Comparison of ENCODE assay signal across 8 cellular contexts in the genomic region with DNA sequence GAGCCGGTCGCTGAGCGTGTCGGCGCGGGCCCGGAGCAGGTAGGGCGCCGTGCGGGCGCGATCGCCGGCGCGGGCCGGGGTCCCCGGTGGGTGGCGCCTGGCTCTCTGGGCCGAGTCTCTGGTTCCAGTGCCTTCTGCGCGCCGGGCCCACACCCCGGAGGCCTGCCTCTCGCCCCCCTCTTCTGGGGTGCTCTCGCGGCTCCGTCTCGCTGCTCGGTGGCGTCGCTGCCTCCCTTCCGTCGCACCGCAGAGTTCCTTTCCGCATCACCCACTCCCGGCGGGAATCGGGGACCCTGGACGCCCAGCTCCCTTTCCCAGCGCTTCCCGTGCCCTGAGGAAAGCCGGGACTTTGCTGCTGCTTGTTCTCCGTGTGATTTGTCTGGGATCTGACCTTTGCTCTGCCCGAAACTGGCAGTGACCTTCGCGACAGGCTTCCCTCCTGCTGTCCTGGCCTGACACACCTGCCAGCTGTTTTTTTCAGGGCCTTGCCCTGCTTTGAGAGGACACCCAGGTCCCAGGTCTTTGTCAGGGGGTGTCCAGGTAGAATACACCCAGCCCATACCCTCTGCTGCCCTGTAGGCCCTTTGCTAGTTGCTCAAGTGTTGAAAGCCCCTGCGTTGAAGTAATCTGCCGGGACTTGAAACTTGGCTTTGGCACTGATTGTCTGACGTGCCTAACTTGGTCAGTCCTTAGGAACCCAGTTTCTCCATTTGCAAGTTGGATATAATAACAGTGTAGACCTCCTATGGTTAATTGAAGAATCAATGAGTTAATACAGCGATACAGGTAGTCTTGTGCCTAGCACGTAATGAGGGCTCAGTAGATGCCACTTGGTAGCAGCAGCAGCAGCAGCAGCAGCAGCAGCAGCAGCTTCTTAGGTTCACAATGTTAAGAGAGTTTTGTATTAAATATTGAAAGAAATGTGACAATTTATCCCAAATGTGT. TPM values are rescaled to one million over a fixed set of nuclear protein-coding genes. Genes with fewer than 3 reads are reported as not detected.
DNase-seq lines count a peak whose midpoint lies in the region; ATAC-seq and TF ChIP-seq lines count a peak whose summit lies in the region.

No MANE protein-coding gene starts in this region.

- no peaks in the 10 kb centered on the region for H3K9me2 ChIP-seq in OCI-LY7 (ENCODE audit: insufficient read depth, low read length)

- peak; percentile 42 for ATAC-seq in GM18511 (IDR thresholded peaks at IDR 0.05; ENCODE audit: unreplicated experiment)
- ATAC-seq in HG03064 (IDR thresholded peaks at IDR 0.05; ENCODE audit: low read depth, unreplicated experiment): peak; percentile 32
- peak; percentile 41 to 68 for ATAC-seq in right cardiac atrium

- TF ChIP-seq CTCF in AG04449 (IDR thresholded peaks at IDR 0.05; ENCODE audit: insufficient read depth, low read length, missing control alignments) (no peak), OCI-LY7 (conservative IDR thresholded peaks at IDR 0.05; ENCODE audit: low read length) (peak; percentile 35; the same call in 1 of the 2 replicates)

- no peaks in the 10 kb centered on the region for H3K27me3 ChIP-seq in right cardiac atrium (ENCODE audit: control insufficient read depth, insufficient read depth)

- peaks cover 16% of the 10 kb centered on the region for H4K20me1 ChIP-seq in OCI-LY7 (ENCODE audit: insufficient read depth, low read length)

- H3K4me1 ChIP-seq in OCI-LY7 (ENCODE audit: insufficient read depth, low read length, poor library complexity, severe bottlenecking): peaks cover 33% of the 10 kb centered on the region
- no peaks in the 10 kb centered on the region for H3K4me1 ChIP-seq in right cardiac atrium (ENCODE audit: control insufficient read depth, insufficient read depth, low read length)

- H3K27ac ChIP-seq in OCI-LY7 (ENCODE audit: low read depth, low read length, poor library complexity, severe bottlenecking) (peak overlapping the region; percentile 81), right cardiac atrium (ENCODE audit: low read length) (peak overlapping the region; percentile 76)

- CTCF ChIA-PET in AG04449 (lab: Yijun Ruan, JAX): interaction anchor here (1.0 to 13.2 kb wide), 9 partner anchors 8 to 583 kb away, joined by 3 to 205 read pairs (median 3); no protein-coding TSS in a partner anchor
- CTCF ChIA-PET in OCI-LY7 (lab: Charles Lee; ENCODE audit: unreplicated experiment): interaction anchor here (0.6 kb wide), 2 partner anchors 92 to 143 kb away, joined by 3 read pairs; no protein-coding TSS in a partner anchor

- peak overlapping the region; percentile 67 for H2AFZ ChIP-seq in OCI-LY7 (ENCODE audit: low read length)

- H3K9me3 ChIP-seq in OCI-LY7 (ENCODE audit: low read length): no peaks in the 10 kb centered on the region
- H3K9me3 ChIP-seq in right cardiac atrium (ENCODE audit: control insufficient read depth, low read length): no peaks in the 10 kb centered on the region

- H3K4me3 ChIP-seq in AG04449 (ENCODE audit: low read depth, low read length) (peak overlapping the region; percentile 89), OCI-LY7 (ENCODE audit: low read depth, low read length, poor library complexity, severe bottlenecking) (peak overlapping the region; percentile 89), right cardiac atrium (ENCODE audit: low read length) (peak overlapping the region; percentile 70)

- POLR2A ChIA-PET in AG04449 (lab: Yijun Ruan, JAX) (interaction anchor here (0.5 kb wide), 1 partner anchor 361 kb away, joined by 4 read pairs; no protein-coding TSS in a partner anchor), OCI-LY7 (lab: Charles Lee) (interaction anchor here (0.5 to 1.4 kb wide), 4 partner anchors 10 to 599 kb away, joined by 3 to 5 read pairs (median 4); no protein-coding TSS in a partner anchor)

- no peaks in the 10 kb centered on the region for H3K36me3 ChIP-seq in OCI-LY7 (ENCODE audit: insufficient read depth, low read length)

- H3K4me2 ChIP-seq in OCI-LY7 (ENCODE audit: low read length): peak overlapping the region; percentile 98

- peaks cover 52% of the 10 kb centered on the region for H3K79me2 ChIP-seq in OCI-LY7 (ENCODE audit: insufficient read depth, low read depth, low read length)

- intact Hi-C loops in OCI-LY7 (cut with micrococcal nuclease; ENCODE audit: unreplicated experiment) (loop anchor here (2.0 to 5.0 kb wide), 6 partner anchors 54 to 997 kb away; a partner anchor contains a TSS), right cardiac atrium (cut with DNase I) (loop anchor here in 3 of 4 donors (5.0 to 10.0 kb wide), 3 partner anchors 53 to 228 kb away; no protein-coding TSS in a partner anchor)

- no peak for DNase-seq in AG04449 (ENCODE audit: low read depth, low spot score)
- peak; percentile 45 for DNase-seq in OCI-LY7 (ENCODE audit: low spot score)
- DNase-seq in amygdala (lab: John Stamatoyannopoulos, UW): peak in 36 of 56 donors; percentile 23 to 79 (median 56)
- DNase-seq in right cardiac atrium: peak in 1 of 3 donors; percentile 52
- DNase-seq in putamen (ENCODE audit: low spot score): peak; percentile 30
- DNase-seq in AML-193 (lab: John Stamatoyannopoulos, UW): no peak

- WGBS in right cardiac atrium: under 1% methylated on average over 52 of the region's 52 CpGs

- BruUV-seq in OCI-LY7 (replicated peaks; lab: Mats Ljungman, UMichigan): no TSS peak

RNA-seq across cellular contexts. Expression of a gene that starts 0.8 kb away (rescaled TPM):
- 13.3 and 14.3 TPM in 2 replicates for total RNA-seq in OCI-LY7 (2014; rRNA removed; shearing (Covaris generic))
- 15.6 and 15.9 TPM in 2 replicates for total RNA-seq in OCI-LY7 (2022)
- total RNA-seq in right cardiac atrium: 10 to 100 TPM; 16.3 to 18.6 (median 17.2) TPM
- 18.7 TPM for polyA plus RNA-seq in right cardiac atrium

Comparison
In these comparisons a context has a peak if more than half of its experiments do, and no peak if none do; other contexts are left out.
1. DNase-seq: peak in OCI-LY7 (single experiment), amygdala (36 of 56) and putamen (single experiment); none in AG04449 (single experiment) and AML-193 (0 of 2).
2. Peak in every context shown above with its lines, with median percentiles within 50 percentile points of each other: H3K4me3 ChIP-seq and ATAC-seq.